8 cellular contexts compared by ENCODE assay signal in genomic region chr5:141172381-141173204, GRCh38. TPM values are rescaled to one million over a fixed set of nuclear protein-coding genes. Genes with fewer than 3 reads are reported as not detected.
DNase-seq lines count a peak whose midpoint lies in the region; ATAC-seq and TF ChIP-seq lines count a peak whose summit lies in the region.

Gene PCDHB7, plus strand, starts transcription at chr5:141172644. Its CDS starts 192 bp downstream, at chr5:141172836.

- H3K4me3 ChIP-seq in CD8-positive, alpha-beta T cell (ENCODE audit: low read depth, low read length) = no peak within 1 kb of the TSS
- H3K4me3 ChIP-seq in HFF-Myc (replicated peaks; ENCODE audit: low read depth, low read length) (no peak within 1 kb of the TSS), WERI-Rb-1 (ENCODE audit: low read depth, low read length) (no peak within 1 kb of the TSS), kidney epithelial cell (ENCODE audit: low read depth, low read length) (no peak within 1 kb of the TSS)

- POLR2A ChIA-PET in CD8-positive, alpha-beta T cell (lab: Charles Lee) = no interaction called here

- H3K36me3 Mint-ChIP-seq in CD8-positive, alpha-beta T cell = no peaks in the 10 kb centered on the region

- ATAC-seq in CD8-positive, alpha-beta T cell = no peak
- ATAC-seq in GM18868 (IDR thresholded peaks at IDR 0.05; ENCODE audit: unreplicated experiment) (no peak), GM21786 (IDR thresholded peaks at IDR 0.05; ENCODE audit: unreplicated experiment) (no peak), HG02678 (IDR thresholded peaks at IDR 0.05; ENCODE audit: unreplicated experiment) (no peak)

- H3K4me1 Mint-ChIP-seq in CD8-positive, alpha-beta T cell (ENCODE audit: low read depth) = peaks cover 5% of the 10 kb centered on the region

- H3K27ac ChIP-seq in CD8-positive, alpha-beta T cell (ENCODE audit: low read depth, low read length) = no peak within 1 kb of the TSS
- H3K27ac ChIP-seq in WERI-Rb-1 = no peak within 1 kb of the TSS

- no peaks in the 10 kb centered on the region for H3K9me3 ChIP-seq in CD8-positive, alpha-beta T cell (ENCODE audit: low read length)
- peaks cover 6% of the 10 kb centered on the region for H3K9me3 ChIP-seq in WERI-Rb-1 (ENCODE audit: severe bottlenecking)

- DNase-seq in CD8-positive, alpha-beta T cell = peak in 1 of 7 experiments; percentile 19
- DNase-seq in HFF-Myc (ENCODE audit: extremely low read depth, low read depth) (no peak), WERI-Rb-1 (peak; percentile 22), kidney epithelial cell (ENCODE audit: low read depth) (no peak), NCI-H1694 (lab: John Stamatoyannopoulos, UW) (no peak)

- intact Hi-C loops in CD8-positive, alpha-beta T cell (cut with DNase I, micrococcal nuclease) = no loop called here

- H3K9me3 Mint-ChIP-seq in CD8-positive, alpha-beta T cell = peaks cover 8% of the 10 kb centered on the region

- H3K4me1 ChIP-seq in CD8-positive, alpha-beta T cell (ENCODE audit: insufficient read depth, low read length) = no peaks in the 10 kb centered on the region

- H3K36me3 ChIP-seq in CD8-positive, alpha-beta T cell (ENCODE audit: insufficient read depth, low read length) = no peaks in the 10 kb centered on the region
- H3K36me3 ChIP-seq in WERI-Rb-1 (no peaks in the 10 kb centered on the region), kidney epithelial cell (ENCODE audit: control insufficient read depth, insufficient read depth, low read length) (no peaks in the 10 kb centered on the region)

- TF ChIP-seq CTCF in CD8-positive, alpha-beta T cell (IDR thresholded peaks at IDR 0.05) = peak; percentile 38
- TF ChIP-seq CTCF in HFF-Myc (IDR thresholded peaks at IDR 0.05; ENCODE audit: low read depth, low read length, missing control alignments) (peak; percentile 51), WERI-Rb-1 (IDR thresholded peaks at IDR 0.05; ENCODE audit: low read depth, low read length) (peak; percentile 31; the same call in 1 of the 2 replicates), kidney epithelial cell (IDR thresholded peaks at IDR 0.05; ENCODE audit: insufficient read depth, low read length, poor library complexity, severe bottlenecking) (peak; percentile 25)

- H3K27me3 ChIP-seq in CD8-positive, alpha-beta T cell (ENCODE audit: insufficient read depth, low read length) = no peaks in the 10 kb centered on the region
- H3K27me3 ChIP-seq in WERI-Rb-1 (ENCODE audit: insufficient read depth, low read depth, severe bottlenecking) (no peaks in the 10 kb centered on the region), kidney epithelial cell (ENCODE audit: control insufficient read depth, insufficient read depth, low read length) (no peaks in the 10 kb centered on the region)

- no peak within 1 kb of the TSS for H3K4me3 Mint-ChIP-seq in CD8-positive, alpha-beta T cell

- H3K27me3 Mint-ChIP-seq in CD8-positive, alpha-beta T cell (ENCODE audit: low read depth) = peaks cover 38% of the 10 kb centered on the region

- no peak within 1 kb of the TSS for H3K27ac Mint-ChIP-seq in CD8-positive, alpha-beta T cell

- CTCF ChIA-PET in CD8-positive, alpha-beta T cell (lab: Charles Lee) = interaction anchor here (1.3 kb wide), 1 partner anchor 9 kb away, joined by 4 read pairs; no protein-coding TSS in a partner anchor

RNA-seq across cellular contexts. Expression of gene PCDHB7, which starts in this region (rescaled TPM):
- total RNA-seq in CD8-positive, alpha-beta T cell = not detected
- 0.96 and 1.5 TPM in 2 replicates for total RNA-seq in kidney epithelial cell
